10 cellular contexts compared by ENCODE assay signal in the genomic region with DNA sequence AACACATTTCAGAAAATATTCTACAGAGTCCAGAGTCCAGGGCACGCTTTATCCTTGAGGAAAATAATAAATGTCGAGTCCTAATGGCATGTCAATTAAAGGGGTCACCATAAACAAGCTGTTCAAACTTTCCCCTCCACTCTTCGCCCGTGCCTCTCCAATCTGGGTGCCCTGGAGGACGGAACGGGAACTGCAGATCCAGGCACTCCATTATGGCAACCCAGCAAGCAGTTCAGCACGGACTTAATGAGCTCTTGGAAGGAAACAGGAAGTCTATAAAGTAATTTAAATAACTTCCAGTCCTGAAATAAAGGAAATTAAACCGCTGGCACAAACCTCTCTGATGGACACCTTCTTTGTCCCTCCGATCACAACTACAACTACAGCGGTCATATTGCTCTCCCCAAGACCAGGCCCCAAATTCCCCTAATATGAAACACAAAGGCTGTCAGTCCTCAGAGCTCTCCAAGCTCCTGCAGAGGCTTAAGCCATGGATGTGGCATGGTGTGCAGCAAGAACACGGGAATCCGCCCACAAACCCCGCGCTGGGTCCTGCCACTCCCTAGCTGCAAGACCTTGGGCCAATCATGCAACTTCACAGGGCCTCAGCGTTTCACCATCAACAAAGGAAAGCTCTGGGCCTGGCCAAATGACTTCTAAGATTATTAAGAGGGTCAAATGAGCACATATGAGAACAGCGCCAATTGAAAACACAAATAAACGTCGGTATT. TPM values are rescaled to one million over a fixed set of nuclear protein-coding genes. Genes with fewer than 3 reads are reported as not detected.
DNase-seq lines count a peak whose midpoint lies in the region; ATAC-seq, FAIRE-seq and TF ChIP-seq lines count a peak whose summit lies in the region.
"Had no signal": no experiment of that assay in that cellular context is flagged by ENCODE, and none has a peak within 500 bp of the region (broad histone marks: within the 10 kb centered on the region; RNA-seq: fewer than 3 reads in every experiment).

No MANE protein-coding gene starts in this region.

- H3K4me3 ChIP-seq in astrocyte (ENCODE audit: insufficient read depth, low read depth, low read length) (no peak overlapping the region), neural cell (ENCODE audit: low read length) (no peak overlapping the region)

- no peak overlapping the region for H3K4me3 Mint-ChIP-seq in astrocyte (ENCODE audit: unreplicated experiment)
- H3K4me3 Mint-ChIP-seq: activated T-cell treated with anti-CD3 and anti-CD28 coated beads, Interleukin-2, amount 50 U/mL, for 72 hours had no signal

- H4K20me1 ChIP-seq in astrocyte (ENCODE audit: insufficient read depth, low read length) (peaks cover 56% of the 10 kb centered on the region), neural cell (ENCODE audit: insufficient read depth) (peaks cover 97% of the 10 kb centered on the region)

- no peak overlapping the region for H3K9ac ChIP-seq in astrocyte (ENCODE audit: low read length)
- H3K9ac ChIP-seq in neural cell (ENCODE audit: low read length), result no peak overlapping the region

- H3K27ac ChIP-seq in astrocyte (ENCODE audit: low read depth, low read length), result no peak overlapping the region
- no peak overlapping the region for H3K27ac ChIP-seq in neural cell (ENCODE audit: low read length)

- peaks cover 19% of the 10 kb centered on the region for H3K4me1 Mint-ChIP-seq in astrocyte (ENCODE audit: low read depth, unreplicated experiment)

- TF ChIP-seq CTCF in astrocyte (IDR thresholded peaks at IDR 0.05; ENCODE audit: insufficient read depth, low read depth, low read length) (peak; percentile 39), neural cell (IDR thresholded peaks at IDR 0.05; ENCODE audit: poor library complexity, severe bottlenecking) (peak; percentile 48)

- H3K27me3 ChIP-seq in astrocyte (ENCODE audit: insufficient read depth, low read length) (no peaks in the 10 kb centered on the region), neural cell (ENCODE audit: insufficient read depth, low read depth, low read length) (no peaks in the 10 kb centered on the region)

- H3K9me2 ChIP-seq in neural cell (ENCODE audit: insufficient read depth, low read length), result no peaks in the 10 kb centered on the region

- ATAC-seq in HG03342 (IDR thresholded peaks at IDR 0.05; ENCODE audit: unreplicated experiment) (peak; percentile 55), HG02763 (IDR thresholded peaks at IDR 0.05; ENCODE audit: unreplicated experiment) (no peak), GM19455 (IDR thresholded peaks at IDR 0.05; ENCODE audit: unreplicated experiment) (no peak)
- ATAC-seq: activated T-cell treated with anti-CD3 and anti-CD28 coated beads, Interleukin-2, amount 50 U/mL, for 72 hours had no signal

- H3K79me2 ChIP-seq in astrocyte (ENCODE audit: insufficient read depth, low read length) (peaks cover 93% of the 10 kb centered on the region), neural cell (replicated peaks; ENCODE audit: insufficient read depth, low read length) (peaks cover 100% of the 10 kb centered on the region)

- no peak overlapping the region for H3K4me2 ChIP-seq in astrocyte (ENCODE audit: low read length)
- H3K4me2 ChIP-seq in neural cell (ENCODE audit: low read length), result no peak overlapping the region

- H3K36me3 Mint-ChIP-seq in astrocyte (ENCODE audit: low read depth, unreplicated experiment), result peaks cover 2% of the 10 kb centered on the region

- H3K36me3 ChIP-seq in astrocyte (ENCODE audit: insufficient read depth, low read length) (no peaks in the 10 kb centered on the region), neural cell (ENCODE audit: insufficient read depth, low read length) (no peaks in the 10 kb centered on the region)

- no peak overlapping the region for H2AFZ ChIP-seq in astrocyte (ENCODE audit: low read depth, low read length)
- no peak overlapping the region for H2AFZ ChIP-seq in neural cell (ENCODE audit: low read depth, low read length)

- H3K9me3 ChIP-seq in astrocyte (ENCODE audit: insufficient read depth, low read depth, low read length) (no peaks in the 10 kb centered on the region), neural cell (ENCODE audit: low read length) (no peaks in the 10 kb centered on the region)

- no peak for TF ChIP-seq EP300 in neural cell (conservative IDR thresholded peaks at IDR 0.05; ENCODE audit: poor library complexity, severe bottlenecking)

- peak overlapping the region; percentile 26 for H3K27ac Mint-ChIP-seq in astrocyte (ENCODE audit: unreplicated experiment)
- H3K27ac Mint-ChIP-seq: activated T-cell treated with anti-CD3 and anti-CD28 coated beads, Interleukin-2, amount 50 U/mL, for 72 hours had no signal

- no peaks in the 10 kb centered on the region for H3K9me3 Mint-ChIP-seq in astrocyte (ENCODE audit: unreplicated experiment)
- H3K9me3 Mint-ChIP-seq: activated T-cell treated with anti-CD3 and anti-CD28 coated beads, Interleukin-2, amount 50 U/mL, for 72 hours had no signal

- no peaks in the 10 kb centered on the region for H3K27me3 Mint-ChIP-seq in astrocyte (ENCODE audit: low read depth, unreplicated experiment)

- TF ChIP-seq RAD21 in neural cell (conservative IDR thresholded peaks at IDR 0.05), result no peak

- peaks cover 3% of the 10 kb centered on the region for H3F3A ChIP-seq in neural cell (ENCODE audit: insufficient read depth, low read length, poor library complexity, severe bottlenecking)

- DNase-seq in DMS 273 (lab: John Stamatoyannopoulos, UW; ENCODE audit: unreplicated experiment), result peak; percentile 69
- DNase-seq in DMS 273 treated with DMSO at 0.1 percent for 48 hours (lab: John Stamatoyannopoulos, UW), result no peak
- DNase-seq in astrocyte (ENCODE audit: low read depth), result no peak
- DNase-seq in ureter (ENCODE audit: low spot score), result no peak

- H3K4me1 ChIP-seq in astrocyte (ENCODE audit: insufficient read depth, low read length), result peaks cover 27% of the 10 kb centered on the region

- FAIRE-seq in astrocyte (lab: Jason Lieb, UNC), result no peak
- FAIRE-seq: A204.1 had no signal

TF ChIP-seq in neural cell, 6 proteins besides CTCF, POLR2A, EP300 and RAD21:
- TF ChIP-seq EZH2 (IDR thresholded peaks at IDR 0.05; ENCODE audit: borderline replicate concordance, insufficient read depth, low read length, poor library complexity, severe bottlenecking) (no peak), REST (IDR thresholded peaks at IDR 0.05; ENCODE audit: borderline replicate concordance) (no peak), TAF1 (IDR thresholded peaks at IDR 0.05; ENCODE audit: low read depth) (no peak), POLR2AphosphoS5 (IDR thresholded peaks at IDR 0.05) (peak; percentile 10)

RNA-seq across cellular contexts. Expression of gene ZFHX3, which starts 52.6 kb away (rescaled TPM):
- 18.0 and 19.7 TPM in 2 replicates for total RNA-seq in astrocyte
- polyA plus RNA-seq in neural cell, result 26.4 and 27.7 TPM in 2 replicates
- polyA minus RNA-seq in neural cell, result 112 and 179 TPM in 2 replicates
- total RNA-seq in ureter, result 60.8 TPM
